In the genomic region with DNA sequence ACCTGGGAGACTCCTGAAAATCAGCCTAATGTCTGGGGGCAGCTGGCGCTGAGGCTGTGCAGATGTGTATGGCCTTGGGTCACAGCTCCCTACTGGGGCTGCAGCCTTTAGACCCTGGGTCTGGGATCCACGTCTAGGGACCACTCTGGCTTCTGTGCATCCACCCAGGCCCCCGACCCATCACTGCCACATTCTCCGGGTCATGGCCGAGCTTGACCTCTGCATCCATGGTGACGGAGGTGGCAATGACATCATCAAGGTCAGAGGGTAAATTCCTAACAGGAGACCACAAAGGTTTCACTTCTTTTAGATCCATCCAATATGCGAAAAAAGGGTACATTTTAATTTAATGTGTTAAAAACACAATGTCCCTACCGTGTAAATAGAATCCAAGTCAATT, we compare ENCODE assay signal across 2 cellular contexts.
TF ChIP-seq lines count a peak whose summit lies in the region.

No MANE protein-coding gene starts in this region.

TF ChIP-seq in HEK293, 187 proteins besides CTCF, POLR2A, EP300 and RAD21 (continued from another document):
- TF ChIP-seq ATF2 (tag by site-specific recombination; IDR thresholded peaks at IDR 0.05; ENCODE audit: low read depth) (peak; percentile 30; the same call in 1 of the 2 replicates), ZFP37 (tag by site-specific recombination; IDR thresholded peaks at IDR 0.05) (no peak), SCRT2 (tag by site-specific recombination; IDR thresholded peaks at IDR 0.05) (no peak), ZNF211 (tag by site-specific recombination; IDR thresholded peaks at IDR 0.05; ENCODE audit: low read depth) (no peak)
- TF ChIP-seq, protein P1, sequence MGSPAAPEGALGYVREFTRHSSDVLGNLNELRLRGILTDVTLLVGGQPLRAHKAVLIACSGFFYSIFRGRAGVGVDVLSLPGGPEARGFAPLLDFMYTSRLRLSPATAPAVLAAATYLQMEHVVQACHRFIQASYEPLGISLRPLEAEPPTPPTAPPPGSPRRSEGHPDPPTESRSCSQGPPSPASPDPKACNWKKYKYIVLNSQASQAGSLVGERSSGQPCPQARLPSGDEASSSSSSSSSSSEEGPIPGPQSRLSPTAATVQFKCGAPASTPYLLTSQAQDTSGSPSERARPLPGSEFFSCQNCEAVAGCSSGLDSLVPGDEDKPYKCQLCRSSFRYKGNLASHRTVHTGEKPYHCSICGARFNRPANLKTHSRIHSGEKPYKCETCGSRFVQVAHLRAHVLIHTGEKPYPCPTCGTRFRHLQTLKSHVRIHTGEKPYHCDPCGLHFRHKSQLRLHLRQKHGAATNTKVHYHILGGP (tag by site-specific recombination; IDR thresholded peaks at IDR 0.05), result no peak

TF ChIP-seq in HepG2, 621 proteins besides CTCF, POLR2A, EP300 and RAD21 (continues in another document):
- TF ChIP-seq GMEB2 (CRISPR knock-in tag; IDR thresholded peaks at IDR 0.05; ENCODE audit: low read depth) (no peak), HNRNPLL (IDR thresholded peaks at IDR 0.05; ENCODE audit: low read depth, low read length, poor library complexity, severe bottlenecking) (no peak), ZNF724P (CRISPR knock-in tag; IDR thresholded peaks at IDR 0.05; ENCODE audit: borderline replicate concordance) (no peak), NR2F1 (CRISPR knock-in tag; IDR thresholded peaks at IDR 0.05) (peak; percentile 65 to 68; a peak in 3 of 4 replicates), ZBTB1 (CRISPR knock-in tag; IDR thresholded peaks at IDR 0.05; ENCODE audit: borderline replicate concordance) (no peak), NFYC (CRISPR knock-in tag; IDR thresholded peaks at IDR 0.05) (no peak), HMGA1 (CRISPR knock-in tag; conservative IDR thresholded peaks at IDR 0.05) (no peak), KDM6A (CRISPR knock-in tag; IDR thresholded peaks at IDR 0.05; ENCODE audit: low read depth) (no peak), ZBTB7A (CRISPR knock-in tag; IDR thresholded peaks at IDR 0.05) (peak; percentile 29; the same call in 1 of the 2 replicates), ZSCAN20 (CRISPR knock-in tag; IDR thresholded peaks at IDR 0.05; ENCODE audit: borderline replicate concordance) (no peak), ZNF564 (CRISPR knock-in tag; IDR thresholded peaks at IDR 0.05) (no peak), DPF2 (CRISPR knock-in tag; IDR thresholded peaks at IDR 0.05; ENCODE audit: borderline replicate concordance, low read depth) (no peak), YEATS2 (CRISPR knock-in tag; IDR thresholded peaks at IDR 0.05; ENCODE audit: borderline replicate concordance) (no peak), IRX3 (CRISPR knock-in tag; IDR thresholded peaks at IDR 0.05; ENCODE audit: borderline replicate concordance, low read depth) (no peak), CENPX (CRISPR knock-in tag; IDR thresholded peaks at IDR 0.05) (no peak), BCL6 (CRISPR knock-in tag; IDR thresholded peaks at IDR 0.05) (no peak), MXI1 (IDR thresholded peaks at IDR 0.05; ENCODE audit: borderline replicate concordance, low read depth, low read length) (no peak), ZNF451 (CRISPR knock-in tag; IDR thresholded peaks at IDR 0.05) (no peak), ATF6 (CRISPR knock-in tag; conservative IDR thresholded peaks at IDR 0.05) (no peak), RXRA (CRISPR knock-in tag; IDR thresholded peaks at IDR 0.05) (peak; percentile 41; the same call in 1 of the 2 replicates), ZNF543 (CRISPR knock-in tag; IDR thresholded peaks at IDR 0.05) (no peak), ATF7 (IDR thresholded peaks at IDR 0.05) (peak; percentile 89), ATF7 (CRISPR knock-in tag; IDR thresholded peaks at IDR 0.05) (no peak), ZBTB7B (CRISPR knock-in tag; IDR thresholded peaks at IDR 0.05) (no peak), ZNF280B (CRISPR knock-in tag; IDR thresholded peaks at IDR 0.05; ENCODE audit: borderline replicate concordance) (no peak), ZBTB38 (CRISPR knock-in tag; IDR thresholded peaks at IDR 0.05) (no peak), TBX3 (IDR thresholded peaks at IDR 0.05; ENCODE audit: borderline replicate concordance) (0 out of 2 replicates have a peak, but pooled peaks have one; percentile 11), ZNF678 (CRISPR knock-in tag; IDR thresholded peaks at IDR 0.05) (no peak), JDP2 (CRISPR knock-in tag; IDR thresholded peaks at IDR 0.05; ENCODE audit: borderline replicate concordance) (no peak), MYC (CRISPR knock-in tag; IDR thresholded peaks at IDR 0.05; ENCODE audit: borderline replicate concordance) (no peak), ZNF510 (CRISPR knock-in tag; IDR thresholded peaks at IDR 0.05; ENCODE audit: low read depth) (no peak), PHB2 (IDR thresholded peaks at IDR 0.05; ENCODE audit: partially characterized antibody) (no peak), GLI4 (CRISPR knock-in tag; IDR thresholded peaks at IDR 0.05; ENCODE audit: borderline replicate concordance) (no peak), NONO (IDR thresholded peaks at IDR 0.05) (no peak), NONO (CRISPR knock-in tag; conservative IDR thresholded peaks at IDR 0.05) (no peak), CCDC6 (CRISPR knock-in tag; IDR thresholded peaks at IDR 0.05) (no peak), ZNF891 (CRISPR knock-in tag; IDR thresholded peaks at IDR 0.05) (no peak), TGIF2 (CRISPR knock-in tag; IDR thresholded peaks at IDR 0.05) (0 out of 2 replicates have a peak, but pooled peaks have one; percentile 22), RARA (CRISPR knock-in tag; IDR thresholded peaks at IDR 0.05) (peak; percentile 47), KDM1A (CRISPR knock-in tag; IDR thresholded peaks at IDR 0.05) (no peak), PLRG1 (conservative IDR thresholded peaks at IDR 0.05) (no peak)
- TF ChIP-seq, protein P2, sequence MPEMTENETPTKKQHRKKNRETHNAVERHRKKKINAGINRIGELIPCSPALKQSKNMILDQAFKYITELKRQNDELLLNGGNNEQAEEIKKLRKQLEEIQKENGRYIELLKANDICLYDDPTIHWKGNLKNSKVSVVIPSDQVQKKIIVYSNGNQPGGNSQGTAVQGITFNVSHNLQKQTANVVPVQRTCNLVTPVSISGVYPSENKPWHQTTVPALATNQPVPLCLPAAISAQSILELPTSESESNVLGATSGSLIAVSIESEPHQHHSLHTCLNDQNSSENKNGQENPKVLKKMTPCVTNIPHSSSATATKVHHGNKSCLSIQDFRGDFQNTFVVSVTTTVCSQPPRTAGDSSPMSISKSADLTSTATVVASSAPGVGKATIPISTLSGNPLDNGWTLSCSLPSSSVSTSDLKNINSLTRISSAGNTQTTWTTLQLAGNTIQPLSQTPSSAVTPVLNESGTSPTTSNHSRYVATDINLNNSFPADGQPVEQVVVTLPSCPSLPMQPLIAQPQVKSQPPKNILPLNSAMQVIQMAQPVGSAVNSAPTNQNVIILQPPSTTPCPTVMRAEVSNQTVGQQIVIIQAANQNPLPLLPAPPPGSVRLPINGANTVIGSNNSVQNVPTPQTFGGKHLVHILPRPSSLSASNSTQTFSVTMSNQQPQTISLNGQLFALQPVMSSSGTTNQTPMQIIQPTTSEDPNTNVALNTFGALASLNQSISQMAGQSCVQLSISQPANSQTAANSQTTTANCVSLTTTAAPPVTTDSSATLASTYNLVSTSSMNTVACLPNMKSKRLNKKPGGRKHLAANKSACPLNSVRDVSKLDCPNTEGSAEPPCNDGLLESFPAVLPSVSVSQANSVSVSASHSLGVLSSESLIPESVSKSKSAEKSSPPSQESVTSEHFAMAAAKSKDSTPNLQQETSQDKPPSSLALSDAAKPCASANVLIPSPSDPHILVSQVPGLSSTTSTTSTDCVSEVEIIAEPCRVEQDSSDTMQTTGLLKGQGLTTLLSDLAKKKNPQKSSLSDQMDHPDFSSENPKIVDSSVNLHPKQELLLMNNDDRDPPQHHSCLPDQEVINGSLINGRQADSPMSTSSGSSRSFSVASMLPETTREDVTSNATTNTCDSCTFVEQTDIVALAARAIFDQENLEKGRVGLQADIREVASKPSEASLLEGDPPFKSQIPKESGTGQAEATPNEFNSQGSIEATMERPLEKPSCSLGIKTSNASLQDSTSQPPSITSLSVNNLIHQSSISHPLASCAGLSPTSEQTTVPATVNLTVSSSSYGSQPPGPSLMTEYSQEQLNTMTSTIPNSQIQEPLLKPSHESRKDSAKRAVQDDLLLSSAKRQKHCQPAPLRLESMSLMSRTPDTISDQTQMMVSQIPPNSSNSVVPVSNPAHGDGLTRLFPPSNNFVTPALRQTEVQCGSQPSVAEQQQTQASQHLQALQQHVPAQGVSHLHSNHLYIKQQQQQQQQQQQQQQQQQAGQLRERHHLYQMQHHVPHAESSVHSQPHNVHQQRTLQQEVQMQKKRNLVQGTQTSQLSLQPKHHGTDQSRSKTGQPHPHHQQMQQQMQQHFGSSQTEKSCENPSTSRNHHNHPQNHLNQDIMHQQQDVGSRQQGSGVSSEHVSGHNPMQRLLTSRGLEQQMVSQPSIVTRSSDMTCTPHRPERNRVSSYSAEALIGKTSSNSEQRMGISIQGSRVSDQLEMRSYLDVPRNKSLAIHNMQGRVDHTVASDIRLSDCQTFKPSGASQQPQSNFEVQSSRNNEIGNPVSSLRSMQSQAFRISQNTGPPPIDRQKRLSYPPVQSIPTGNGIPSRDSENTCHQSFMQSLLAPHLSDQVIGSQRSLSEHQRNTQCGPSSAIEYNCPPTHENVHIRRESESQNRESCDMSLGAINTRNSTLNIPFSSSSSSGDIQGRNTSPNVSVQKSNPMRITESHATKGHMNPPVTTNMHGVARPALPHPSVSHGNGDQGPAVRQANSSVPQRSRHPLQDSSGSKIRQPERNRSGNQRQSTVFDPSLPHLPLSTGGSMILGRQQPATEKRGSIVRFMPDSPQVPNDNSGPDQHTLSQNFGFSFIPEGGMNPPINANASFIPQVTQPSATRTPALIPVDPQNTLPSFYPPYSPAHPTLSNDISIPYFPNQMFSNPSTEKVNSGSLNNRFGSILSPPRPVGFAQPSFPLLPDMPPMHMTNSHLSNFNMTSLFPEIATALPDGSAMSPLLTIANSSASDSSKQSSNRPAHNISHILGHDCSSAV (CRISPR knock-in tag; IDR thresholded peaks at IDR 0.05; ENCODE audit: borderline replicate concordance), result no peak
- TF ChIP-seq, protein P3, sequence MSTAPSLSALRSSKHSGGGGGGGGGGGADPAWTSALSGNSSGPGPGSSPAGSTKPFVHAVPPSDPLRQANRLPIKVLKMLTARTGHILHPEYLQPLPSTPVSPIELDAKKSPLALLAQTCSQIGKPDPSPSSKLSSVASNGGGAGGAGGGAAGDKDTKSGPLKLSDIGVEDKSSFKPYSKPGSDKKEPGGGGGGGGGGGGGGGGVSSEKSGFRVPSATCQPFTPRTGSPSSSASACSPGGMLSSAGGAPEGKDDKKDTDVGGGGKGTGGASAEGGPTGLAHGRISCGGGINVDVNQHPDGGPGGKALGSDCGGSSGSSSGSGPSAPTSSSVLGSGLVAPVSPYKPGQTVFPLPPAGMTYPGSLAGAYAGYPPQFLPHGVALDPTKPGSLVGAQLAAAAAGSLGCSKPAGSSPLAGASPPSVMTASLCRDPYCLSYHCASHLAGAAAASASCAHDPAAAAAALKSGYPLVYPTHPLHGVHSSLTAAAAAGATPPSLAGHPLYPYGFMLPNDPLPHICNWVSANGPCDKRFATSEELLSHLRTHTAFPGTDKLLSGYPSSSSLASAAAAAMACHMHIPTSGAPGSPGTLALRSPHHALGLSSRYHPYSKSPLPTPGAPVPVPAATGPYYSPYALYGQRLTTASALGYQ (CRISPR knock-in tag; IDR thresholded peaks at IDR 0.05), result no peak
- TF ChIP-seq, protein P4, sequence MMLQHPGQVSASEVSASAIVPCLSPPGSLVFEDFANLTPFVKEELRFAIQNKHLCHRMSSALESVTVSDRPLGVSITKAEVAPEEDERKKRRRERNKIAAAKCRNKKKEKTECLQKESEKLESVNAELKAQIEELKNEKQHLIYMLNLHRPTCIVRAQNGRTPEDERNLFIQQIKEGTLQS (CRISPR knock-in tag; IDR thresholded peaks at IDR 0.05), result 0 out of 2 replicates have a peak, but pooled peaks have one; percentile 28
